8 cellular contexts compared by ENCODE assay signal in genomic region chr11:14908214-14908880, GRCh38. TPM values are rescaled to one million over a fixed set of nuclear protein-coding genes. Genes with fewer than 3 reads are reported as not detected.
DNase-seq lines count a peak whose midpoint lies in the region; ATAC-seq and TF ChIP-seq lines count a peak whose summit lies in the region.

No MANE protein-coding gene starts in this region.

- H3K36me3 ChIP-seq in neural progenitor cell: no peaks in the 10 kb centered on the region

- no peaks in the 10 kb centered on the region for H3K79me2 ChIP-seq in neural progenitor cell (ENCODE audit: low read depth)

- H3K27me3 ChIP-seq in neural progenitor cell: no peaks in the 10 kb centered on the region

- DNase-seq in D341Med (ENCODE audit: low spot score) (peak; percentile 44), NCI-H1417 treated with DMSO at 0.1 percent for 48 hours (lab: John Stamatoyannopoulos, UW) (peak; percentile 22), T-cell (peak in 14 of 34 experiments; percentile 10 to 46 (median 26)), neural progenitor cell (ENCODE audit: low spot score) (peak; percentile 61)
- DNase-seq in T-helper 2 cell treated with Interferon-gamma antibody and Interleukin-4, amounts not matched to agents 5 μg/mL and 100 μg/mL, for 36 hours (ENCODE audit: low spot score): no peak

- H3K4me3 Mint-ChIP-seq in T-cell: no peak overlapping the region
- H3K4me3 Mint-ChIP-seq in neural progenitor cell: no peak overlapping the region
- H3K4me3 Mint-ChIP-seq in T-helper 2 cell treated with Interferon-gamma antibody and Interleukin-4, amounts not matched to agents 5 μg/mL and 100 μg/mL, for 36 hours: no peak overlapping the region

- no peak overlapping the region for H3K27ac ChIP-seq in neural progenitor cell

- no peaks in the 10 kb centered on the region for H3K9me3 Mint-ChIP-seq in T-cell
- H3K9me3 Mint-ChIP-seq in neural progenitor cell: peaks cover 4% of the 10 kb centered on the region
- H3K9me3 Mint-ChIP-seq in T-helper 2 cell treated with Interferon-gamma antibody and Interleukin-4, amounts not matched to agents 5 μg/mL and 100 μg/mL, for 36 hours: no peaks in the 10 kb centered on the region

- H3K27ac Mint-ChIP-seq in T-cell (peak overlapping the region; percentile 17 to 59), neural progenitor cell (no peak overlapping the region)
- no peak overlapping the region for H3K27ac Mint-ChIP-seq in T-helper 2 cell treated with Interferon-gamma antibody and Interleukin-4, amounts not matched to agents 5 μg/mL and 100 μg/mL, for 36 hours

- no peaks in the 10 kb centered on the region for H4K20me1 ChIP-seq in neural progenitor cell (ENCODE audit: low read depth)

- H3K36me3 Mint-ChIP-seq in T-cell (no peaks in the 10 kb centered on the region), neural progenitor cell (no peaks in the 10 kb centered on the region)
- H3K36me3 Mint-ChIP-seq in T-helper 2 cell treated with Interferon-gamma antibody and Interleukin-4, amounts not matched to agents 5 μg/mL and 100 μg/mL, for 36 hours (ENCODE audit: low read depth): no peaks in the 10 kb centered on the region

- H2AFZ ChIP-seq in neural progenitor cell (replicated peaks): no peak overlapping the region

- no peaks in the 10 kb centered on the region for H3F3A ChIP-seq in neural progenitor cell (ENCODE audit: low read depth)

- no peaks in the 10 kb centered on the region for H3K27me3 Mint-ChIP-seq in T-cell
- peaks cover 5% of the 10 kb centered on the region for H3K27me3 Mint-ChIP-seq in neural progenitor cell (ENCODE audit: insufficient read depth, low read depth)
- no peaks in the 10 kb centered on the region for H3K27me3 Mint-ChIP-seq in T-helper 2 cell treated with Interferon-gamma antibody and Interleukin-4, amounts not matched to agents 5 μg/mL and 100 μg/mL, for 36 hours (ENCODE audit: low read depth)

- no peak overlapping the region for H3K9ac ChIP-seq in neural progenitor cell

- H3K4me1 ChIP-seq in neural progenitor cell: no peaks in the 10 kb centered on the region

- TF ChIP-seq CTCF in neural progenitor cell (IDR thresholded peaks at IDR 0.05): peak; percentile 76

- no peak overlapping the region for H3K4me3 ChIP-seq in neural progenitor cell

- POLR2A ChIA-PET in T-cell (lab: Charles Lee): interaction anchor here in 1 of 2 donors (0.5 kb wide), 1 partner anchor 256 kb away, joined by 3 read pairs; no protein-coding TSS in a partner anchor

- H3K4me1 Mint-ChIP-seq in T-cell (peaks cover 40 to 46% (median 46%) of the 10 kb centered on the region in 3 donors), neural progenitor cell (peaks cover 4% of the 10 kb centered on the region)
- peaks cover 40% of the 10 kb centered on the region for H3K4me1 Mint-ChIP-seq in T-helper 2 cell treated with Interferon-gamma antibody and Interleukin-4, amounts not matched to agents 5 μg/mL and 100 μg/mL, for 36 hours (ENCODE audit: low read depth)

- no peaks in the 10 kb centered on the region for H3K9me3 ChIP-seq in neural progenitor cell (ENCODE audit: low read depth)

- peak; percentile 23 for ATAC-seq in GM19468 (IDR thresholded peaks at IDR 0.05; ENCODE audit: extremely low read depth, unreplicated experiment)
- peak in 1 of 4 experiments; percentile 18 for ATAC-seq in T-cell (replicated peaks in 1 of 4)
- peak; percentile 53 for ATAC-seq in esophagus mucosa
- ATAC-seq in HG03280 (IDR thresholded peaks at IDR 0.05; ENCODE audit: unreplicated experiment): no peak

- no peak overlapping the region for H3K4me2 ChIP-seq in neural progenitor cell

- CTCF ChIA-PET in T-cell (lab: Charles Lee): interaction anchor here (0.6 to 4.5 kb wide), 73 partner anchors 8 to 1575 kb away, joined by 3 to 88 read pairs (median 5); partner anchors contain the start of genes CALCB (in 2 of the 2), COPB1 (in 1 of the 2), CYP2R1 (in 1 of the 2) and PSMA1 (in 1 of the 2)

RNA-seq across cellular contexts. Expression of gene CYP2R1, which starts 16.3 kb away (rescaled TPM):
- 10 to 100 TPM; 17.9 to 23.3 (median 19.1) TPM for total RNA-seq in T-cell
- 14.4 TPM for total RNA-seq in esophagus mucosa
- 28.8 and 29.9 TPM in 2 replicates for total RNA-seq in neural progenitor cell (ENCODE audit: low replicate concordance)

Comparison
In these comparisons a context has a peak if more than half of its experiments do, and no peak if none do; other contexts are left out.
1. H3K27ac Mint-ChIP-seq: peak in T-cell (2 of 2); none in neural progenitor cell (single experiment) and T-helper 2 cell treated with Interferon-gamma antibody and Interleukin-4, amounts not matched to agents 5 μg/mL and 100 μg/mL, for 36 hours (single experiment).